20 cellular contexts compared by ENCODE assay signal in the genomic region with DNA sequence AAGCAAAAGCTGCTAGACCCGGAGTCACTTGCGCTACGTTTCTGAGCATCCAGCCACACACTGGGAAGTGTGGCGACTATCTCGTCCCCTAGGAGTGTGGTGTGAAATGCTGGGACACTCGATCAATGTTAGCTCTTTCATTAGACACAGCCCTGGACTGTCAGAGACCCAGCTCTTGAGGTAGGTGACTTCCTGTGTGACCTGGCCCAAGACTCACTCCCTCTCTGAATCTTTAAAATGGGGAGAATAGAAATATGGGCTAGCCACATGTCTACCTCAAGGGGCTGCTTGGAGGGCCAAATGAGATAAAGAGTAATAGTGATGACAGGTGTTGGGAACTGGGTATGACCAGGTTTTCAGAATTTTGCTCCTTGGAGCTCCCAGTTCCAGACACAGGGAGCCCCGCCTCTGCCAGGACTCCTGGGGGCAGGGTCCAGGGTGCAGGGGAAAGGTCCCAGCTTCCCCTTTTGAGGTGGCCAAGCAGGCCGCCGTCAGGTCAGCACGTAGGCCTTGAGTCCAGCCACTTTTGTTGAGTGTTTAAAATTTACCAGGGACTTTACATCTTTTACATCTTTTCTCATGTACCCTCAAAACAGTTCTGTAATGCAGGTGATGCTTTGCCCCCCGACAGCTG. TPM values are rescaled to one million over a fixed set of nuclear protein-coding genes. Genes with fewer than 3 reads are reported as not detected.
A peak's percentile ranks its signal among the peaks of the same experiment; 100 is the strongest.
DNase-seq lines count a peak whose midpoint lies in the region; ATAC-seq and TF ChIP-seq lines count a peak whose summit lies in the region.
"Had no signal": no experiment of that assay in that cellular context is flagged by ENCODE, and none has a peak within 500 bp of the region (broad histone marks: within the 10 kb centered on the region; RNA-seq: fewer than 3 reads in every experiment).

No MANE protein-coding gene starts in this region.

- TF ChIP-seq CTCF in dorsolateral prefrontal cortex (IDR thresholded peaks at IDR 0.05 in 54 of 56, conservative IDR thresholded peaks at IDR 0.05 in 2 of 56; ENCODE audit: low read depth in 1 of 56, partially characterized antibody in 56 of 56) = no peak
- TF ChIP-seq CTCF in right lobe of liver (IDR thresholded peaks at IDR 0.05) = no peak
- no peak for TF ChIP-seq CTCF in spleen (IDR thresholded peaks at IDR 0.05 in 8 of 11, conservative IDR thresholded peaks at IDR 0.05 in 3 of 11)
- no peak for TF ChIP-seq CTCF in thyroid gland (IDR thresholded peaks at IDR 0.05)
- no peak for TF ChIP-seq CTCF in H9 (conservative IDR thresholded peaks at IDR 0.05)

- no peak overlapping the region for H2BK20ac ChIP-seq in H9 (ENCODE audit: low read depth, low read length, poor library complexity, severe bottlenecking)

- H3K27me3 ChIP-seq in dorsolateral prefrontal cortex (no peaks in the 10 kb centered on the region), right lobe of liver (no peaks in the 10 kb centered on the region), spleen (replicated peaks in 1 of 7) (no peaks in the 10 kb centered on the region), thyroid gland (no peaks in the 10 kb centered on the region), H9 (ENCODE audit: insufficient read depth, low read length) (no peaks in the 10 kb centered on the region)
- H3K27me3 ChIP-seq: MG63, SJSA1 had no signal

- H2BK15ac ChIP-seq in H9 (ENCODE audit: low read depth, low read length) = no peak overlapping the region

- no peak overlapping the region for H2BK12ac ChIP-seq in H9 (ENCODE audit: insufficient read length, low read depth, low read length)

- intact Hi-C loops in dorsolateral prefrontal cortex (cut with DNase I) (loop anchor here in 1 of 2 donors (2.0 kb wide), 1 partner anchor 30 kb away; no protein-coding TSS in a partner anchor), right lobe of liver (cut with DNase I) (no loop called here), spleen (cut with DNase I; ENCODE audit: low total_unique reads) (no loop called here), thyroid gland (cut with DNase I) (no loop called here)

- H3K4me3 ChIP-seq in dorsolateral prefrontal cortex = peak overlapping the region in 4 of 59 donors; percentile 5 to 31 (median 14)
- peak overlapping the region in 1 of 3 donors; percentile 57 for H3K4me3 ChIP-seq in right lobe of liver
- no peak overlapping the region for H3K4me3 ChIP-seq in spleen
- no peak overlapping the region for H3K4me3 ChIP-seq in thyroid gland (replicated peaks in 1 of 3)
- H3K4me3 ChIP-seq: MG63, SJSA1 had no signal

- no peak overlapping the region for H3K56ac ChIP-seq in H9 (ENCODE audit: insufficient read length, low read depth, low read length)

- H3K18ac ChIP-seq in H9 (ENCODE audit: insufficient read length, low read depth, low read length) = no peak overlapping the region

- H4K5ac ChIP-seq in H9 (ENCODE audit: insufficient read length, low read depth, low read length) = no peak overlapping the region

- WGBS in right lobe of liver (ENCODE audit: insufficient coverage, low coverage, low lambda C conversion rate, missing lambda C conversion rate) = 67% methylated on average over 2 of the region's 11 CpGs
- 78 to 86% (median 82%) methylated on average over 11 of the region's 11 CpGs for WGBS in spleen, 5 donors
- 86% methylated on average over 11 of the region's 11 CpGs for WGBS in thyroid gland, 2 donors
- WGBS in H9 (ENCODE audit: extremely low coverage, insufficient read length, low lambda C conversion rate) = no CpG with 5 or more reads among the region's 11 CpGs

- H3K14ac ChIP-seq in H9 (ENCODE audit: insufficient read depth, low read length) = no peak overlapping the region

- no peaks in the 10 kb centered on the region for H3K23me2 ChIP-seq in H9 (ENCODE audit: insufficient read length, low read depth, low read length, poor library complexity, severe bottlenecking)

- no peak overlapping the region for H3T11ph ChIP-seq in H9 (ENCODE audit: low read length)

- no peak overlapping the region for H3K9ac ChIP-seq in H9 (ENCODE audit: extremely low read depth, insufficient read length, low read length)

- H3K4me2 ChIP-seq in H9 (ENCODE audit: insufficient read depth, insufficient read length, low read length) = no peak overlapping the region

- no peak overlapping the region for H3K4ac ChIP-seq in H9 (ENCODE audit: low read depth, low read length)

- H3K27ac Mint-ChIP-seq in H9 = peak overlapping the region in 1 of 3 experiments; percentile 60; a peak in 1 of 7 replicates
- H3K27ac Mint-ChIP-seq: IgD-negative memory B cell had no signal

- H3K4me3 Mint-ChIP-seq in H9 = no peak overlapping the region
- H3K4me3 Mint-ChIP-seq: IgD-negative memory B cell had no signal

- H3K36me3 Mint-ChIP-seq in H9 (ENCODE audit: insufficient read depth in 1 of 3, low read depth in 3 of 3) = peaks cover 10 to 12% (median 10%) of the 10 kb centered on the region in 3 experiments

- no peak overlapping the region for H2AK5ac ChIP-seq in H9 (ENCODE audit: insufficient read length, low read length)

- no peaks in the 10 kb centered on the region for H4K20me1 ChIP-seq in H9 (ENCODE audit: control insufficient read depth, insufficient read depth, insufficient read length)

- peak in 3 of 4 donors; percentile 12 to 39 (median 13) for ATAC-seq in right lobe of liver
- ATAC-seq in GM18505 (IDR thresholded peaks at IDR 0.05; ENCODE audit: unreplicated experiment) = no peak
- ATAC-seq: Panc1 had no signal

- no peaks in the 10 kb centered on the region; the same call in none of the 2 replicates for H3K27me3 Mint-ChIP-seq in H9 (ENCODE audit: low read depth)
- H3K27me3 Mint-ChIP-seq: IgD-negative memory B cell had no signal

- H4K91ac ChIP-seq in H9 (ENCODE audit: insufficient read length, low read depth, low read length) = no peak overlapping the region

- H3K4me1 ChIP-seq in right lobe of liver = peaks cover 0 to 61% (median 25%) of the 10 kb centered on the region in 4 donors
- H3K4me1 ChIP-seq in spleen = no peaks in the 10 kb centered on the region
- peaks cover 0 to 8% of the 10 kb centered on the region in 2 donors for H3K4me1 ChIP-seq in thyroid gland
- H3K4me1 ChIP-seq in H9 (ENCODE audit: insufficient read depth, low read length) = no peaks in the 10 kb centered on the region; the same call in 1 of the 2 replicates

- peaks cover 0 to 5% of the 10 kb centered on the region in 2 experiments; a peak in 4 of 5 replicates for H3K9me3 Mint-ChIP-seq in H9

- H3K9me3 ChIP-seq in right lobe of liver = no peaks in the 10 kb centered on the region
- H3K9me3 ChIP-seq in spleen = peaks cover 0 to 13% (median 4%) of the 10 kb centered on the region in 8 donors
- no peaks in the 10 kb centered on the region for H3K9me3 ChIP-seq in thyroid gland
- H3K9me3 ChIP-seq in H9 (ENCODE audit: control insufficient read depth, low read depth, low read length) = no peaks in the 10 kb centered on the region
- H3K9me3 ChIP-seq: MG63, SJSA1 had no signal

- no peaks in the 10 kb centered on the region for H3K79me2 ChIP-seq in H9 (ENCODE audit: insufficient read depth, low read length)

- H3K23ac ChIP-seq in H9 (ENCODE audit: insufficient read length, low read depth, low read length) = no peak overlapping the region

- no peak for TF ChIP-seq POLR2A in right lobe of liver (IDR thresholded peaks at IDR 0.05)
- TF ChIP-seq POLR2A in spleen (IDR thresholded peaks at IDR 0.05) = no peak
- TF ChIP-seq POLR2A in thyroid gland (IDR thresholded peaks at IDR 0.05) = no peak
- no peak for TF ChIP-seq POLR2A in GM18505 (IDR thresholded peaks at IDR 0.05; ENCODE audit: borderline replicate concordance, extremely low read depth, insufficient read depth, insufficient read length)

- H3K4me1 Mint-ChIP-seq in H9 = peaks cover 27 to 28% of the 10 kb centered on the region in 2 experiments

- no peak overlapping the region for H2BK120ac ChIP-seq in H9 (ENCODE audit: low read depth, low read length, poor library complexity, severe bottlenecking)

- no peak overlapping the region for H2AFZ ChIP-seq in H9 (ENCODE audit: low read length)

- H3K27ac ChIP-seq in dorsolateral prefrontal cortex (peak overlapping the region; percentile 76 to 99 (median 96)), right lobe of liver (peak overlapping the region; percentile 55 to 94 (median 76)), spleen (no peak overlapping the region), thyroid gland (no peak overlapping the region), H9 (ENCODE audit: insufficient read length, low read depth, low read length) (no peak overlapping the region)
- H3K27ac ChIP-seq: C4-2B, SJSA1 had no signal

- DNase-seq in dorsolateral prefrontal cortex (no peak), right lobe of liver (peak; percentile 36 to 78 (median 74)), spleen (peak; percentile 22), thyroid gland (no peak), H9 (no peak), NCI-H2227 (lab: John Stamatoyannopoulos, UW; ENCODE audit: unreplicated experiment) (no peak)
- DNase-seq: AML-193, DMS79, HCEC 1CT, Kasumi-1, MG63, NCI-H1092 treated with DMSO at 0.1 percent for 48 hours, NCI-H146, NCI-H2081, NCI-H2171 treated with DMSO at 0.1 percent for 48 hours had no signal

- no peak overlapping the region for H2BK5ac ChIP-seq in H9 (ENCODE audit: insufficient read length, low read length)

- H4K8ac ChIP-seq in H9 (replicated peaks; ENCODE audit: insufficient read length, low read depth, low read length) = no peak overlapping the region

- H3K79me1 ChIP-seq in H9 (ENCODE audit: insufficient read depth, low read depth, low read length, poor library complexity, severe bottlenecking) = no peaks in the 10 kb centered on the region

- H3K36me3 ChIP-seq in right lobe of liver (no peaks in the 10 kb centered on the region), spleen (peaks cover 0 to 19% (median 0%) of the 10 kb centered on the region in 6 donors), thyroid gland (no peaks in the 10 kb centered on the region)

RNA-seq across cellular contexts. Expression of gene CTIF, which starts 36.0 kb away (rescaled TPM):
- total RNA-seq in dorsolateral prefrontal cortex (100 to 1,000 TPM; 148 to 308 (median 218) TPM), right lobe of liver (10 to 100 TPM; 29.0 to 60.6 (median 43.1) TPM), spleen (10 to 100 TPM; 14.3 to 39.2 (median 21.6) TPM), thyroid gland (10 to 100 TPM; 18.7 to 29.8 (median 23.6) TPM), H9 (2021) (14.4 and 15.8 TPM in 2 replicates)
- polyA plus RNA-seq in spleen = 10 to 100 TPM in 1 of 3 donors, 1 to 10 TPM in 2; 5.2 to 13.9 (median 7.1) TPM
- polyA plus RNA-seq: IgD-negative memory B cell had no signal

Comparison
In these comparisons a context has a peak if more than half of its experiments do, and no peak if none do; other contexts are left out.
1. DNase-seq: peak in right lobe of liver (3 of 3) and spleen (single experiment); none in dorsolateral prefrontal cortex (0 of 10), thyroid gland (0 of 2), H9 (single experiment) and NCI-H2227 (single experiment).
2. H3K27ac ChIP-seq: peak in dorsolateral prefrontal cortex (59 of 59) and right lobe of liver (3 of 3); none in spleen (0 of 8), thyroid gland (0 of 3) and H9 (single experiment).